Comparison of ENCODE assay signal across 24 cellular contexts in genomic region chr6:132395015-132395597, GRCh38. TPM values are rescaled to one million over a fixed set of nuclear protein-coding genes. Genes with fewer than 3 reads are reported as not detected.
"Had no signal": no experiment of that assay in that cellular context is flagged by ENCODE, and none has a peak within 500 bp of the region (broad histone marks: within the 10 kb centered on the region; RNA-seq: fewer than 3 reads in every experiment).

No MANE protein-coding gene starts in this region.

- H3K27ac ChIP-seq: HL-60, KMS-11, SJSA1, SK-N-MC had no signal

- H3K27me3 ChIP-seq: MG63, SJSA1 had no signal

- H3K4me3 ChIP-seq: K562, MG63, SJSA1, SK-N-MC had no signal

- H3K27ac Mint-ChIP-seq: IgD-negative memory B cell had no signal

- DNase-seq: Kasumi-1, MG63, NCI-H1092, NCI-H1105 treated with DMSO at 0.1 percent for 48 hours, NCI-H1417 treated with DMSO at 0.1 percent for 48 hours, NCI-H146, NCI-H1694 treated with DMSO at 0.1 percent for 48 hours, NCI-H1930, NCI-H2081, NCI-H2107, NCI-H2227 treated with DMSO at 0.1 percent for 48 hours, NCI-H524, NCI-H526 treated with DMSO at 0.1 percent for 48 hours, NCI-H774, Right ventricle myocardium superior, RPMI8226, SIG-M5 had no signal

- ATAC-seq: K562 had no signal

- H3K36me3 ChIP-seq: MG63, SJSA1 had no signal

- H3K9me3 ChIP-seq: MG63, SJSA1 had no signal

RNA-seq across cellular contexts. Expression of gene MOXD1, which starts 6.2 kb away (rescaled TPM):
- total RNA-seq: K562, NCI-H460 had no signal
